ENCODE assay signal across 34 cellular contexts in genomic region chr20:11724112-11724511, GRCh38.
"Had no signal": no experiment of that assay in that cellular context is flagged by ENCODE, and none has a peak within 500 bp of the region (broad histone marks: within the 10 kb centered on the region; RNA-seq: fewer than 3 reads in every experiment).

No MANE protein-coding gene starts in this region.

- H3K4me3 ChIP-seq: MG63 had no signal

- H3K27ac ChIP-seq: KMS-11 had no signal

- H3K36me3 ChIP-seq: MG63 had no signal

- DNase-seq: Karpas-422, Kasumi-1, KBM-7, KG1, MG63, MM.1S, MV-4-11, NCI-H1048, NCI-H1092, NCI-H1092 treated with DMSO at 0.1 percent for 48 hours, NCI-H1105, NCI-H1105 treated with DMSO at 0.1 percent for 48 hours, NCI-H1417, NCI-H1436, NCI-H1436 treated with DMSO at 0.1 percent for 48 hours, NCI-H146, NCI-H1694, NCI-H1694 treated with DMSO at 0.1 percent for 48 hours, NCI-H187, NCI-H187 treated with DMSO at 0.1 percent for 48 hours, NCI-H1930, NCI-H2029, NCI-H2029 treated with DMSO at 0.1 percent for 48 hours, NCI-H2081, NCI-H2081 treated with DMSO at 0.1 percent for 48 hours, NCI-H2107, NCI-H2171, NCI-H2171 treated with DMSO at 0.1 percent for 48 hours, NCI-H2227 treated with DMSO at 0.1 percent for 48 hours, NCI-H226, NCI-H345, NCI-H446, NCI-H446 treated with DMSO at 0.1 percent for 48 hours had no signal

- H3K4me2 ChIP-seq: KMS-11 had no signal

- H3K9me3 ChIP-seq: MG63 had no signal

- H3K9ac ChIP-seq: KMS-11 had no signal

- H3K27me3 ChIP-seq: MG63 had no signal
